15 cellular contexts compared by ENCODE assay signal in genomic region chr7:12031186-12031585, GRCh38.
"Had no signal": no experiment of that assay in that cellular context is flagged by ENCODE, and none has a peak within 500 bp of the region (broad histone marks: within the 10 kb centered on the region; RNA-seq: fewer than 3 reads in every experiment).

No MANE protein-coding gene starts in this region.

- H3K9me3 ChIP-seq: gastrocnemius medialis had no signal

- H3K27ac Mint-ChIP-seq: activated CD4-positive, alpha-beta memory T cell treated with anti-CD3 and anti-CD28 coated beads for 36 hours; activated naive CD8-positive, alpha-beta T cell; stimulated activated naive CD8-positive, alpha-beta T cell treated with anti-CD3 and anti-CD28 coated beads, Interleukin-15, Interleukin-2, amounts not matched to agents 100 ng/mL and 50 ng/mL, for 24 hours had no signal

- H3K9ac ChIP-seq: parathyroid adenoma had no signal

- H3K36me3 Mint-ChIP-seq: activated CD4-positive, alpha-beta memory T cell treated with anti-CD3 and anti-CD28 coated beads for 36 hours; activated naive CD8-positive, alpha-beta T cell had no signal

- H3K4me3 ChIP-seq: coronary artery, gastrocnemius medialis had no signal

- H3K27me3 ChIP-seq: gastrocnemius medialis had no signal

- FAIRE-seq: bronchial epithelial cell had no signal

- H3K79me2 ChIP-seq: parathyroid adenoma had no signal

- H3K9me3 Mint-ChIP-seq: activated CD4-positive, alpha-beta memory T cell treated with anti-CD3 and anti-CD28 coated beads for 36 hours; activated T-cell treated with anti-CD3 and anti-CD28 coated beads, Interleukin-2, amount 50 U/mL, for 4 hours; neural crest cell; stimulated activated naive CD8-positive, alpha-beta T cell treated with anti-CD3 and anti-CD28 coated beads, Interleukin-15, Interleukin-2, amounts not matched to agents 100 ng/mL and 50 ng/mL, for 24 hours had no signal

- H3K36me3 ChIP-seq: gastrocnemius medialis had no signal

- DNase-seq: activated CD4-positive, alpha-beta memory T cell treated with anti-CD3 and anti-CD28 coated beads for 36 hours; activated gamma-delta T cell; activated T-cell treated with anti-CD3 and anti-CD28 coated beads, Interleukin-2, amount 50 U/mL, for 4 hours; effector CD4-positive, alpha-beta T cell; gastrocnemius medialis; retina; stimulated activated CD4-positive, alpha-beta T cell treated with anti-CD3 and anti-CD28 coated beads, Interleukin-15, amount 100 ng/mL, for 24 hours; stimulated activated CD4-positive, alpha-beta T cell treated with anti-CD3 and anti-CD28 coated beads, Interleukin-4, amount 100 ng/mL, for 24 hours had no signal

- H2AFZ ChIP-seq: parathyroid adenoma had no signal

- H3K4me1 ChIP-seq: gastrocnemius medialis, parathyroid adenoma had no signal

- H3K27ac ChIP-seq: coronary artery, gastrocnemius medialis, parathyroid adenoma, VCaP had no signal

- H3K4me3 Mint-ChIP-seq: activated CD4-positive, alpha-beta memory T cell treated with anti-CD3 and anti-CD28 coated beads for 36 hours; activated naive CD8-positive, alpha-beta T cell; activated T-cell treated with anti-CD3 and anti-CD28 coated beads, Interleukin-2, amount 50 U/mL, for 4 hours; neural crest cell; stimulated activated naive CD8-positive, alpha-beta T cell treated with anti-CD3 and anti-CD28 coated beads, Interleukin-15, Interleukin-2, amounts not matched to agents 100 ng/mL and 50 ng/mL, for 24 hours had no signal
